In the genomic region with DNA sequence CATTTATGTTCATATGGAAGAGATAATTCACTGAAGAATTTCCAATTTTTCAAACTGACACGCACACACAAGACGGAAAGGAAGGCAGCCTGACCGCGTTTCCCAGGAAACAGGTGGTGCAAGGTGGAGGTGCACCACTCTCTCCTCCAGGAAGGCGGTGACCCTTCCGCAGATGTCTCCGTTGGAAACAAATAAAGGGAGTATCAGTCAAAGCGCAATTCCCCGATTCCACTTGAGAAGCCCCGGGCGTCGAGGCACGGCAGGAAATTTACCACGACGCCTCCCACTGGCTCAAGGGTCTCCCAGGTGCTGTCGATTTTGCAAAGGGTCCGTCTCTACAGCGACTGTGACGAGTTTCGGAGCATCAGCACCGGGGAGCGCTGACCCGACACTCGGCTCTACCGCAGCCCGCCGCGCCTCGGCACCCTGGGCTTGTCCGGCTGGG, we compare ENCODE assay signal across 8 cellular contexts. TPM values are rescaled to one million over a fixed set of nuclear protein-coding genes. Genes with fewer than 3 reads are reported as not detected.
A peak's percentile ranks its signal among the peaks of the same experiment; 100 is the strongest.
DNase-seq lines count a peak whose midpoint lies in the region; ATAC-seq and TF ChIP-seq lines count a peak whose summit lies in the region.

No MANE protein-coding gene starts in this region.

- H3K27me3 Mint-ChIP-seq in activated CD4-positive, alpha-beta memory T cell treated with anti-CD3 and anti-CD28 coated beads, Interleukin-2, amount 10 ng/mL, durations not matched to agents 7 days and 5 days, result peaks cover 24% of the 10 kb centered on the region
- H3K27me3 Mint-ChIP-seq in stimulated activated memory B cell treated with anti-CD40 and anti-IgM and Interleukin-4, amounts not matched to agents 10 μg/mL and 1 μg/mL and 100 μg/mL, for 72 hours, result peaks cover 9% of the 10 kb centered on the region

- H3K27me3 ChIP-seq in A673 (replicated peaks; ENCODE audit: insufficient read depth, low read depth, low read length, poor library complexity) (peaks cover 17% of the 10 kb centered on the region), iPS-15b (ENCODE audit: control insufficient read depth, insufficient read depth, low read length) (peaks cover 33% of the 10 kb centered on the region)

- intact Hi-C loops in A673 (cut with micrococcal nuclease; ENCODE audit: unreplicated experiment), result no loop called here

- H3K36me3 ChIP-seq in A673 (ENCODE audit: insufficient read depth, low read length, poor library complexity, severe bottlenecking) (no peaks in the 10 kb centered on the region), iPS-15b (ENCODE audit: control insufficient read depth, insufficient read depth, low read length) (no peaks in the 10 kb centered on the region)

- BruUV-seq in A673 (replicated peaks; lab: Mats Ljungman, UMichigan), result no TSS peak

- CTCF ChIA-PET in A673 (lab: Charles Lee), result no interaction called here
- CTCF ChIA-PET in activated CD4-positive, alpha-beta memory T cell treated with anti-CD3 and anti-CD28 coated beads, Interleukin-2, amount 10 ng/mL, durations not matched to agents 7 days and 5 days (lab: Charles Lee), result no interaction called here

- H3K4me3 Mint-ChIP-seq in activated CD4-positive, alpha-beta memory T cell treated with anti-CD3 and anti-CD28 coated beads, Interleukin-2, amount 10 ng/mL, durations not matched to agents 7 days and 5 days, result peak overlapping the region; percentile 77
- peak overlapping the region; percentile 95 for H3K4me3 Mint-ChIP-seq in stimulated activated memory B cell treated with anti-CD40 and anti-IgM and Interleukin-4, amounts not matched to agents 10 μg/mL and 1 μg/mL and 100 μg/mL, for 72 hours

- H3K27ac ChIP-seq in A673 (ENCODE audit: low read depth, low read length, poor library complexity, severe bottlenecking), result no peak overlapping the region

- peak overlapping the region; percentile 70 for H3K9ac ChIP-seq in iPS-15b (ENCODE audit: low read depth, low read length)

- H3K4me1 ChIP-seq in A673 (ENCODE audit: insufficient read depth, low read length, poor library complexity, severe bottlenecking) (peaks cover 5% of the 10 kb centered on the region), iPS-15b (ENCODE audit: control insufficient read depth, insufficient read depth, low read length) (no peaks in the 10 kb centered on the region)

- no peak for DNase-seq in A673 (ENCODE audit: low spot score)
- DNase-seq in activated CD4-positive, alpha-beta memory T cell treated with anti-CD3 and anti-CD28 coated beads, Interleukin-2, amount 10 ng/mL, durations not matched to agents 7 days and 5 days, result no peak

- no peak for TF ChIP-seq CTCF in A673 (conservative IDR thresholded peaks at IDR 0.05; ENCODE audit: low read depth, low read length)

- POLR2A ChIA-PET in A673 (lab: Charles Lee; ENCODE audit: low non-redundant PET), result no interaction called here
- POLR2A ChIA-PET in activated CD4-positive, alpha-beta memory T cell treated with anti-CD3 and anti-CD28 coated beads, Interleukin-2, amount 10 ng/mL, durations not matched to agents 7 days and 5 days (lab: Charles Lee), result interaction anchor here (0.6 kb wide), 1 partner anchor 1654 kb away, joined by 3 read pairs; no protein-coding TSS in a partner anchor

- peaks cover 29% of the 10 kb centered on the region for H3K4me1 Mint-ChIP-seq in activated CD4-positive, alpha-beta memory T cell treated with anti-CD3 and anti-CD28 coated beads, Interleukin-2, amount 10 ng/mL, durations not matched to agents 7 days and 5 days
- H3K4me1 Mint-ChIP-seq in stimulated activated memory B cell treated with anti-CD40 and anti-IgM and Interleukin-4, amounts not matched to agents 10 μg/mL and 1 μg/mL and 100 μg/mL, for 72 hours, result peaks cover 39% of the 10 kb centered on the region

- H3K9me3 ChIP-seq in A673 (ENCODE audit: low read depth, low read length, poor library complexity, severe bottlenecking), result no peaks in the 10 kb centered on the region
- no peaks in the 10 kb centered on the region for H3K9me3 ChIP-seq in iPS-15b (ENCODE audit: control insufficient read depth, insufficient read depth, low read length)

- H3K4me3 ChIP-seq in A673 (ENCODE audit: low read depth, low read length, poor library complexity, severe bottlenecking), result peak overlapping the region; percentile 57
- H3K4me3 ChIP-seq in iPS-15b (ENCODE audit: low read depth, low read length), result peak overlapping the region; percentile 69

- ATAC-seq in GM19324 (IDR thresholded peaks at IDR 0.05; ENCODE audit: low FRiP score, unreplicated experiment), result peak; percentile 30
- ATAC-seq in stimulated activated memory B cell treated with anti-CD40 and anti-IgM and Interleukin-4, amounts not matched to agents 10 μg/mL and 1 μg/mL and 100 μg/mL, for 72 hours, result no peak
- no peak for ATAC-seq in HG02588 (IDR thresholded peaks at IDR 0.05; ENCODE audit: unreplicated experiment)
- no peak for ATAC-seq in HG02981 (IDR thresholded peaks at IDR 0.05; ENCODE audit: unreplicated experiment)
- ATAC-seq in HG02759 (IDR thresholded peaks at IDR 0.05; ENCODE audit: unreplicated experiment), result no peak

- H3K36me3 Mint-ChIP-seq in activated CD4-positive, alpha-beta memory T cell treated with anti-CD3 and anti-CD28 coated beads, Interleukin-2, amount 10 ng/mL, durations not matched to agents 7 days and 5 days (ENCODE audit: low read depth), result peaks cover 18% of the 10 kb centered on the region
- peaks cover 23% of the 10 kb centered on the region for H3K36me3 Mint-ChIP-seq in stimulated activated memory B cell treated with anti-CD40 and anti-IgM and Interleukin-4, amounts not matched to agents 10 μg/mL and 1 μg/mL and 100 μg/mL, for 72 hours

- peaks cover 4% of the 10 kb centered on the region for H3K9me3 Mint-ChIP-seq in activated CD4-positive, alpha-beta memory T cell treated with anti-CD3 and anti-CD28 coated beads, Interleukin-2, amount 10 ng/mL, durations not matched to agents 7 days and 5 days
- peaks cover 7% of the 10 kb centered on the region for H3K9me3 Mint-ChIP-seq in stimulated activated memory B cell treated with anti-CD40 and anti-IgM and Interleukin-4, amounts not matched to agents 10 μg/mL and 1 μg/mL and 100 μg/mL, for 72 hours

- H3K27ac Mint-ChIP-seq in activated CD4-positive, alpha-beta memory T cell treated with anti-CD3 and anti-CD28 coated beads, Interleukin-2, amount 10 ng/mL, durations not matched to agents 7 days and 5 days, result no peak overlapping the region
- peak overlapping the region; percentile 85 for H3K27ac Mint-ChIP-seq in stimulated activated memory B cell treated with anti-CD40 and anti-IgM and Interleukin-4, amounts not matched to agents 10 μg/mL and 1 μg/mL and 100 μg/mL, for 72 hours

RNA-seq across cellular contexts. Expression of gene TIGD2, which starts 0.8 kb away (rescaled TPM):
- total RNA-seq in A673 (2021), result 2.8 TPM in 2 replicates
- total RNA-seq in activated CD4-positive, alpha-beta memory T cell treated with anti-CD3 and anti-CD28 coated beads, Interleukin-2, amount 10 ng/mL, durations not matched to agents 7 days and 5 days, result 1 to 10 TPM; 3.9 to 4.7 TPM

RNA-seq across cellular contexts. Expression of gene FAM13A, which starts 53.6 kb away (rescaled TPM):
- 15.5 and 16.1 TPM in 2 replicates for total RNA-seq in A673 (2021)
- total RNA-seq in activated CD4-positive, alpha-beta memory T cell treated with anti-CD3 and anti-CD28 coated beads, Interleukin-2, amount 10 ng/mL, durations not matched to agents 7 days and 5 days, result 10 to 100 TPM in 1 of 2 experiments, 1 to 10 TPM in 1; 9.5 to 10.1 TPM
